33 cellular contexts compared by ENCODE assay signal in genomic region chr19:10641248-10641647, GRCh38. TPM values are rescaled to one million over a fixed set of nuclear protein-coding genes. Genes with fewer than 3 reads are reported as not detected.
DNase-seq lines count a peak whose midpoint lies in the region; ATAC-seq and TF ChIP-seq lines count a peak whose summit lies in the region.
"Had no signal": no experiment of that assay in that cellular context is flagged by ENCODE, and none has a peak within 500 bp of the region (broad histone marks: within the 10 kb centered on the region; RNA-seq: fewer than 3 reads in every experiment).

No MANE protein-coding gene starts in this region.

- H3K27me3 Mint-ChIP-seq in activated CD4-positive, alpha-beta memory T cell treated with anti-CD3 and anti-CD28 coated beads for 36 hours = no peaks in the 10 kb centered on the region
- no peaks in the 10 kb centered on the region for H3K27me3 Mint-ChIP-seq in activated CD4-positive, alpha-beta memory T cell treated with anti-CD3 and anti-CD28 coated beads, Interleukin-2, amount 10 ng/mL, durations not matched to agents 7 days and 5 days
- H3K27me3 Mint-ChIP-seq in activated T-helper 17 cell treated with anti-CD3 and anti-CD28 coated beads, Interleukin-2, amount 50 U/mL, for 72 hours = no peaks in the 10 kb centered on the region
- H3K27me3 Mint-ChIP-seq in neural progenitor cell (ENCODE audit: insufficient read depth, low read depth) = no peaks in the 10 kb centered on the region
- H3K27me3 Mint-ChIP-seq: activated CD4-positive, alpha-beta T cell treated with anti-CD3 and anti-CD28 coated beads, Interleukin-2, amount 10 ng/mL, durations not matched to agents 7 days and 5 days; naive B cell had no signal

- peaks cover 10% of the 10 kb centered on the region for H3K4me1 Mint-ChIP-seq in activated CD4-positive, alpha-beta memory T cell treated with anti-CD3 and anti-CD28 coated beads for 36 hours (ENCODE audit: low read depth)
- H3K4me1 Mint-ChIP-seq in activated CD4-positive, alpha-beta memory T cell treated with anti-CD3 and anti-CD28 coated beads, Interleukin-2, amount 10 ng/mL, durations not matched to agents 7 days and 5 days = peaks cover 14% of the 10 kb centered on the region
- peaks cover 15% of the 10 kb centered on the region for H3K4me1 Mint-ChIP-seq in activated T-helper 17 cell treated with anti-CD3 and anti-CD28 coated beads, Interleukin-2, amount 50 U/mL, for 72 hours
- peaks cover 31% of the 10 kb centered on the region for H3K4me1 Mint-ChIP-seq in neural progenitor cell

- POLR2A ChIA-PET in activated CD4-positive, alpha-beta memory T cell treated with anti-CD3 and anti-CD28 coated beads for 36 hours (lab: Charles Lee) = interaction anchor here (0.7 kb wide), 2 partner anchors 10 to 123 kb away, joined by 3 read pairs; no protein-coding TSS in a partner anchor
- POLR2A ChIA-PET in activated CD4-positive, alpha-beta memory T cell treated with anti-CD3 and anti-CD28 coated beads, Interleukin-2, amount 10 ng/mL, durations not matched to agents 7 days and 5 days (lab: Charles Lee) = interaction anchor here (0.6 to 1.7 kb wide), 4 partner anchors 9 to 60 kb away, joined by 3 to 4 read pairs (median 4); no protein-coding TSS in a partner anchor

- no peaks in the 10 kb centered on the region for H3K79me2 ChIP-seq in neural progenitor cell (ENCODE audit: low read depth)

- H3K4me1 ChIP-seq in neural progenitor cell = peaks cover 14% of the 10 kb centered on the region

- no peak for TF ChIP-seq CTCF in GM13976 (IDR thresholded peaks at IDR 0.05; ENCODE audit: borderline replicate concordance, control extremely low read depth, extremely low read depth, insufficient read depth, missing control alignments)
- no peak for TF ChIP-seq CTCF in neural progenitor cell (IDR thresholded peaks at IDR 0.05)

- H3K9ac ChIP-seq in neural progenitor cell = no peak overlapping the region

- CTCF ChIA-PET in activated CD4-positive, alpha-beta memory T cell treated with anti-CD3 and anti-CD28 coated beads for 36 hours (lab: Charles Lee) = interaction anchor here (0.6 to 13.7 kb wide), 3 partner anchors 8 to 60 kb away, joined by 3 to 293 read pairs (median 3); no protein-coding TSS in a partner anchor
- CTCF ChIA-PET in activated CD4-positive, alpha-beta memory T cell treated with anti-CD3 and anti-CD28 coated beads, Interleukin-2, amount 10 ng/mL, durations not matched to agents 7 days and 5 days (lab: Charles Lee) = interaction anchor here (1.5 kb wide), 1 partner anchor 60 kb away, joined by 5 read pairs; no protein-coding TSS in a partner anchor

- ATAC-seq in activated T-helper 17 cell treated with anti-CD3 and anti-CD28 coated beads, Interleukin-2, amount 50 U/mL, for 72 hours (replicated peaks) = no peak
- ATAC-seq in GM18511 (IDR thresholded peaks at IDR 0.05; ENCODE audit: unreplicated experiment) = no peak
- ATAC-seq: heart right ventricle, left ventricle myocardium superior had no signal

- no peak overlapping the region for H2AFZ ChIP-seq in neural progenitor cell (replicated peaks)

- no peaks in the 10 kb centered on the region for H3K9me3 ChIP-seq in neural progenitor cell (ENCODE audit: low read depth)
- H3K9me3 ChIP-seq: esophagus squamous epithelium, heart right ventricle, SJCRH30, testis had no signal

- in situ Hi-C loops in GM13976 (cut with MboI; ENCODE audit: low sequenced_read_pairs, unreplicated experiment) = loop anchor here (5.0 kb wide), 1 partner anchor 59 kb away; no protein-coding TSS in a partner anchor

- no peaks in the 10 kb centered on the region for H3K9me3 Mint-ChIP-seq in activated CD4-positive, alpha-beta memory T cell treated with anti-CD3 and anti-CD28 coated beads for 36 hours
- no peaks in the 10 kb centered on the region for H3K9me3 Mint-ChIP-seq in activated CD4-positive, alpha-beta memory T cell treated with anti-CD3 and anti-CD28 coated beads, Interleukin-2, amount 10 ng/mL, durations not matched to agents 7 days and 5 days
- no peaks in the 10 kb centered on the region for H3K9me3 Mint-ChIP-seq in activated T-helper 17 cell treated with anti-CD3 and anti-CD28 coated beads, Interleukin-2, amount 50 U/mL, for 72 hours
- no peaks in the 10 kb centered on the region for H3K9me3 Mint-ChIP-seq in neural progenitor cell
- H3K9me3 Mint-ChIP-seq: activated CD4-positive, alpha-beta T cell treated with anti-CD3 and anti-CD28 coated beads, Interleukin-2, amount 10 ng/mL, durations not matched to agents 7 days and 5 days had no signal

- no peaks in the 10 kb centered on the region for H3K36me3 ChIP-seq in neural progenitor cell

- DNase-seq in activated CD4-positive, alpha-beta memory T cell treated with anti-CD3 and anti-CD28 coated beads for 36 hours = no peak
- DNase-seq in activated CD4-positive, alpha-beta memory T cell treated with anti-CD3 and anti-CD28 coated beads, Interleukin-2, amount 10 ng/mL, durations not matched to agents 7 days and 5 days = no peak
- DNase-seq in GM13976 (ENCODE audit: low spot score) = peak; percentile 26
- no peak for DNase-seq in neural progenitor cell (ENCODE audit: low spot score)
- no peak for DNase-seq in putamen (ENCODE audit: low spot score)
- DNase-seq in DMS79 (lab: John Stamatoyannopoulos, UW) = no peak
- DNase-seq: 8988T; activated CD4-positive, alpha-beta T cell treated with anti-CD3 and anti-CD28 coated beads, Interleukin-2, amount 10 ng/mL, durations not matched to agents 7 days and 5 days; Calu3; DMS79 treated with DMSO at 0.1 percent for 48 hours; dorsolateral prefrontal cortex; esophagus squamous epithelium; foreskin melanocyte; GDM1; heart right ventricle; KG1; left ventricle myocardium superior; naive B cell; NCI-H1105; NCI-H187; NCI-H2171; NCI-H510A; SJCRH30; stimulated activated CD4-positive, alpha-beta T cell treated with anti-CD3 and anti-CD28 coated beads, Interleukin-4, amount 100 ng/mL, for 24 hours; SW 1271; T1000; testis had no signal

- no peak overlapping the region for H3K4me3 Mint-ChIP-seq in activated CD4-positive, alpha-beta memory T cell treated with anti-CD3 and anti-CD28 coated beads for 36 hours
- H3K4me3 Mint-ChIP-seq in activated CD4-positive, alpha-beta memory T cell treated with anti-CD3 and anti-CD28 coated beads, Interleukin-2, amount 10 ng/mL, durations not matched to agents 7 days and 5 days = no peak overlapping the region
- H3K4me3 Mint-ChIP-seq in activated T-helper 17 cell treated with anti-CD3 and anti-CD28 coated beads, Interleukin-2, amount 50 U/mL, for 72 hours = no peak overlapping the region
- no peak overlapping the region for H3K4me3 Mint-ChIP-seq in neural progenitor cell
- H3K4me3 Mint-ChIP-seq: activated CD4-positive, alpha-beta T cell treated with anti-CD3 and anti-CD28 coated beads, Interleukin-2, amount 10 ng/mL, durations not matched to agents 7 days and 5 days; brain had no signal

- H3K27me3 ChIP-seq in neural progenitor cell = no peaks in the 10 kb centered on the region
- H3K27me3 ChIP-seq: dorsolateral prefrontal cortex, esophagus squamous epithelium, heart right ventricle, SJCRH30, testis had no signal

- intact Hi-C loops in activated CD4-positive, alpha-beta memory T cell treated with anti-CD3 and anti-CD28 coated beads for 36 hours (cut with micrococcal nuclease) = no loop called here

- H3K27ac ChIP-seq in neural progenitor cell = no peak overlapping the region
- H3K27ac ChIP-seq: C4-2B, esophagus squamous epithelium, heart right ventricle, SJCRH30, testis, VCaP had no signal

- H3F3A ChIP-seq in neural progenitor cell (ENCODE audit: low read depth) = peaks cover 20% of the 10 kb centered on the region

- peaks cover 34% of the 10 kb centered on the region for H3K36me3 Mint-ChIP-seq in activated CD4-positive, alpha-beta memory T cell treated with anti-CD3 and anti-CD28 coated beads for 36 hours
- H3K36me3 Mint-ChIP-seq in activated CD4-positive, alpha-beta memory T cell treated with anti-CD3 and anti-CD28 coated beads, Interleukin-2, amount 10 ng/mL, durations not matched to agents 7 days and 5 days (ENCODE audit: low read depth) = peaks cover 43% of the 10 kb centered on the region
- peaks cover 79% of the 10 kb centered on the region for H3K36me3 Mint-ChIP-seq in activated T-helper 17 cell treated with anti-CD3 and anti-CD28 coated beads, Interleukin-2, amount 50 U/mL, for 72 hours (ENCODE audit: low read depth)
- peaks cover 23% of the 10 kb centered on the region for H3K36me3 Mint-ChIP-seq in neural progenitor cell

- H3K27ac Mint-ChIP-seq in activated CD4-positive, alpha-beta memory T cell treated with anti-CD3 and anti-CD28 coated beads for 36 hours = peak overlapping the region; percentile 23
- no peak overlapping the region for H3K27ac Mint-ChIP-seq in activated CD4-positive, alpha-beta memory T cell treated with anti-CD3 and anti-CD28 coated beads, Interleukin-2, amount 10 ng/mL, durations not matched to agents 7 days and 5 days
- H3K27ac Mint-ChIP-seq in activated T-helper 17 cell treated with anti-CD3 and anti-CD28 coated beads, Interleukin-2, amount 50 U/mL, for 72 hours = peak overlapping the region; percentile 30
- peak overlapping the region; percentile 12 for H3K27ac Mint-ChIP-seq in neural progenitor cell
- H3K27ac Mint-ChIP-seq: activated CD4-positive, alpha-beta T cell treated with anti-CD3 and anti-CD28 coated beads, Interleukin-2, amount 10 ng/mL, durations not matched to agents 7 days and 5 days had no signal

- H3K4me3 ChIP-seq in neural progenitor cell = no peak overlapping the region
- H3K4me3 ChIP-seq: dorsolateral prefrontal cortex, esophagus squamous epithelium, heart right ventricle, SJCRH30, testis had no signal

- no peak overlapping the region for H3K4me2 ChIP-seq in neural progenitor cell

- peaks cover 5% of the 10 kb centered on the region for H4K20me1 ChIP-seq in neural progenitor cell (ENCODE audit: low read depth)

RNA-seq across cellular contexts. Expression of gene ILF3, which starts 12.9 kb away (rescaled TPM):
- 100 to 1,000 TPM; 355 to 357 TPM for total RNA-seq in activated CD4-positive, alpha-beta memory T cell treated with anti-CD3 and anti-CD28 coated beads for 36 hours
- 100 to 1,000 TPM; 301 to 324 TPM for total RNA-seq in activated CD4-positive, alpha-beta memory T cell treated with anti-CD3 and anti-CD28 coated beads, Interleukin-2, amount 10 ng/mL, durations not matched to agents 7 days and 5 days
- 100 to 1,000 TPM; 286 to 439 TPM for total RNA-seq in activated T-helper 17 cell treated with anti-CD3 and anti-CD28 coated beads, Interleukin-2, amount 50 U/mL, for 72 hours
- total RNA-seq in neural progenitor cell (ENCODE audit: low replicate concordance) = 477 and 633 TPM in 2 replicates

RNA-seq across cellular contexts. Expression of gene SLC44A2, which starts 15.9 kb away (rescaled TPM):
- total RNA-seq in activated CD4-positive, alpha-beta memory T cell treated with anti-CD3 and anti-CD28 coated beads for 36 hours = 10 to 100 TPM; 89.3 to 94.6 TPM
- 100 to 1,000 TPM; 147 to 152 TPM for total RNA-seq in activated CD4-positive, alpha-beta memory T cell treated with anti-CD3 and anti-CD28 coated beads, Interleukin-2, amount 10 ng/mL, durations not matched to agents 7 days and 5 days
- total RNA-seq in activated T-helper 17 cell treated with anti-CD3 and anti-CD28 coated beads, Interleukin-2, amount 50 U/mL, for 72 hours = 10 to 100 TPM; 64.8 to 84.9 TPM
- 45.6 and 81.8 TPM in 2 replicates for total RNA-seq in neural progenitor cell (ENCODE audit: low replicate concordance)

RNA-seq across cellular contexts. Expression of gene AP1M2, which starts 54.1 kb away (rescaled TPM):
- total RNA-seq in activated CD4-positive, alpha-beta memory T cell treated with anti-CD3 and anti-CD28 coated beads for 36 hours = not detected
- total RNA-seq in activated CD4-positive, alpha-beta memory T cell treated with anti-CD3 and anti-CD28 coated beads, Interleukin-2, amount 10 ng/mL, durations not matched to agents 7 days and 5 days = not detected
- total RNA-seq in activated T-helper 17 cell treated with anti-CD3 and anti-CD28 coated beads, Interleukin-2, amount 50 U/mL, for 72 hours = not detected
- total RNA-seq in neural progenitor cell (ENCODE audit: low replicate concordance) = 3.6 and 3.9 TPM in 2 replicates
- total RNA-seq: activated CD4-positive, alpha-beta T cell treated with anti-CD3 and anti-CD28 coated beads, Interleukin-2, amount 10 ng/mL, durations not matched to agents 7 days and 5 days; heart right ventricle; left ventricle myocardium superior; pulmonary artery endothelial cell had no signal

RNA-seq across cellular contexts. Expression of gene QTRT1, which starts 60.0 kb away (rescaled TPM):
- 10 to 100 TPM; 43.1 to 47.4 TPM for total RNA-seq in activated CD4-positive, alpha-beta memory T cell treated with anti-CD3 and anti-CD28 coated beads for 36 hours
- total RNA-seq in activated CD4-positive, alpha-beta memory T cell treated with anti-CD3 and anti-CD28 coated beads, Interleukin-2, amount 10 ng/mL, durations not matched to agents 7 days and 5 days = 10 to 100 TPM; 24.0 to 26.4 TPM
- 10 to 100 TPM; 36.9 to 61.3 TPM for total RNA-seq in activated T-helper 17 cell treated with anti-CD3 and anti-CD28 coated beads, Interleukin-2, amount 50 U/mL, for 72 hours
- 20.4 and 46.9 TPM in 2 replicates for total RNA-seq in neural progenitor cell (ENCODE audit: low replicate concordance)
